Comparison of ENCODE assay signal across 1 cellular context in the genomic region with DNA sequence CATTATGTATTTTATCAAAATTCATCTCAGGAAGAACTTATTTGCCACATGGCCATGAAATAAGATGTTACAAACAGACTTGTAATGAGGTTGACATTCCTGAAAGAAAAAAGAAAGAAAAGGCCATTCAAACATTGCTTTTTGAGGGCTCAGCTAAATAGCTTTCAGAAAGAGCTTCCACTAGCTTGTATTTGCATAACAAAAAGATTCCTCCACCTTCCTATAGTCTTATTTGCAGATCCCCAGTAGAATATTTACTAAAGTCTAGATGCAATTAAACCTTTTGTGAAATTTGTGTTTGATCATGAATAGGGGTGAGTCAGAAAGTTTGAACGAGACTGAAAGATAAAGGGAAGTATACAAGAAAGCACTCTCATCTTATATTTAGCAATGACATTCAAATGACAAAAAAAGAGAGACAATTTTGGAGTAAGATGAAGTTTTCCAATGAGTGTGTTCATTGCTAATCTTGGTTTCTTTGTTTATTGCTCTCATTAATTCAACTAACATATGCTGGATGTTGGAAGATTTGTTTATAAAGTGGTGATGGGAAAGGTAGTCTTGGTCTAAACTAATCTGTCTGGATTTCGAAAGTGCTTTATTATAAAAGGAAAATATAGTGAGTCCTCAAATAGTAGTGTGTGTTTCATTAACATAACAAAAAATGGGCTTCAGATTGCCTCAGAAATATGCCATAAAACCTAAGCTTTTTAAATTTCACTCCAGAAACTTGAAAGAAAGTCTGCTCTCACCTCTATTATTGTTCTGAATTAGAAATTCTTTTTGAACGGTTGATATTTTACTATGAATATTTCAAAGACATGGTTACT.
TF ChIP-seq lines count a peak whose summit lies in the region.

No MANE protein-coding gene starts in this region.

TF ChIP-seq in GM23338, 12 proteins besides CTCF, POLR2A, EP300 and RAD21 (continued from another document):
- TF ChIP-seq, protein P1, sequence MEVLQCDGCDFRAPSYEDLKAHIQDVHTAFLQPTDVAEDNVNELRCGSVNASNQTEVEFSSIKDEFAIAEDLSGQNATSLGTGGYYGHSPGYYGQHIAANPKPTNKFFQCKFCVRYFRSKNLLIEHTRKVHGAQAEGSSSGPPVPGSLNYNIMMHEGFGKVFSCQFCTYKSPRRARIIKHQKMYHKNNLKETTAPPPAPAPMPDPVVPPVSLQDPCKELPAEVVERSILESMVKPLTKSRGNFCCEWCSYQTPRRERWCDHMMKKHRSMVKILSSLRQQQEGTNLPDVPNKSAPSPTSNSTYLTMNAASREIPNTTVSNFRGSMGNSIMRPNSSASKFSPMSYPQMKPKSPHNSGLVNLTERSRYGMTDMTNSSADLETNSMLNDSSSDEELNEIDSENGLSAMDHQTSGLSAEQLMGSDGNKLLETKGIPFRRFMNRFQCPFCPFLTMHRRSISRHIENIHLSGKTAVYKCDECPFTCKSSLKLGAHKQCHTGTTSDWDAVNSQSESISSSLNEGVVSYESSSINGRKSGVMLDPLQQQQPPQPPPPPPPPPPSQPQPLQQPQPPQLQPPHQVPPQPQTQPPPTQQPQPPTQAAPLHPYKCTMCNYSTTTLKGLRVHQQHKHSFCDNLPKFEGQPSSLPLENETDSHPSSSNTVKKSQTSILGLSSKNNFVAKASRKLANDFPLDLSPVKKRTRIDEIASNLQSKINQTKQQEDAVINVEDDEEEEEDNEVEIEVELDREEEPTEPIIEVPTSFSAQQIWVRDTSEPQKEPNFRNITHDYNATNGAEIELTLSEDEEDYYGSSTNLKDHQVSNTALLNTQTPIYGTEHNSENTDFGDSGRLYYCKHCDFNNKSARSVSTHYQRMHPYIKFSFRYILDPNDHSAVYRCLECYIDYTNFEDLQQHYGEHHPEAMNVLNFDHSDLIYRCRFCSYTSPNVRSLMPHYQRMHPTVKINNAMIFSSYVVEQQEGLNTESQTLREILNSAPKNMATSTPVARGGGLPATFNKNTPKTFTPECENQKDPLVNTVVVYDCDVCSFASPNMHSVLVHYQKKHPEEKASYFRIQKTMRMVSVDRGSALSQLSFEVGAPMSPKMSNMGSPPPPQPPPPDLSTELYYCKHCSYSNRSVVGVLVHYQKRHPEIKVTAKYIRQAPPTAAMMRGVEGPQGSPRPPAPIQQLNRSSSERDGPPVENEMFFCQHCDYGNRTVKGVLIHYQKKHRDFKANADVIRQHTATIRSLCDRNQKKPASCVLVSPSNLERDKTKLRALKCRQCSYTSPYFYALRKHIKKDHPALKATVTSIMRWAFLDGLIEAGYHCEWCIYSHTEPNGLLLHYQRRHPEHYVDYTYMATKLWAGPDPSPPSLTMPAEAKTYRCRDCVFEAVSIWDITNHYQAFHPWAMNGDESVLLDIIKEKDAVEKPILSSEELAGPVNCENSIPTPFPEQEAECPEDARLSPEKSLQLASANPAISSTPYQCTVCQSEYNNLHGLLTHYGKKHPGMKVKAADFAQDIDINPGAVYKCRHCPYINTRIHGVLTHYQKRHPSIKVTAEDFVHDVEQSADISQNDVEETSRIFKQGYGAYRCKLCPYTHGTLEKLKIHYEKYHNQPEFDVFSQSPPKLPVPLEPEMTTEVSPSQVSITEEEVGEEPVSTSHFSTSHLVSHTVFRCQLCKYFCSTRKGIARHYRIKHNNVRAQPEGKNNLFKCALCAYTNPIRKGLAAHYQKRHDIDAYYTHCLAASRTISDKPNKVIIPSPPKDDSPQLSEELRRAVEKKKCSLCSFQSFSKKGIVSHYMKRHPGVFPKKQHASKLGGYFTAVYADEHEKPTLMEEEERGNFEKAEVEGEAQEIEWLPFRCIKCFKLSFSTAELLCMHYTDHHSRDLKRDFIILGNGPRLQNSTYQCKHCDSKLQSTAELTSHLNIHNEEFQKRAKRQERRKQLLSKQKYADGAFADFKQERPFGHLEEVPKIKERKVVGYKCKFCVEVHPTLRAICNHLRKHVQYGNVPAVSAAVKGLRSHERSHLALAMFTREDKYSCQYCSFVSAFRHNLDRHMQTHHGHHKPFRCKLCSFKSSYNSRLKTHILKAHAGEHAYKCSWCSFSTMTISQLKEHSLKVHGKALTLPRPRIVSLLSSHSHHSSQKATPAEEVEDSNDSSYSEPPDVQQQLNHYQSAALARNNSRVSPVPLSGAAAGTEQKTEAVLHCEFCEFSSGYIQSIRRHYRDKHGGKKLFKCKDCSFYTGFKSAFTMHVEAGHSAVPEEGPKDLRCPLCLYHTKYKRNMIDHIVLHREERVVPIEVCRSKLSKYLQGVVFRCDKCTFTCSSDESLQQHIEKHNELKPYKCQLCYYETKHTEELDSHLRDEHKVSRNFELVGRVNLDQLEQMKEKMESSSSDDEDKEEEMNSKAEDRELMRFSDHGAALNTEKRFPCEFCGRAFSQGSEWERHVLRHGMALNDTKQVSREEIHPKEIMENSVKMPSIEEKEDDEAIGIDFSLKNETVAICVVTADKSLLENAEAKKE (CRISPR knock-in tag; IDR thresholded peaks at IDR 0.05): peak; percentile 61; the same call in 1 of the 2 replicates
- peak; percentile 96 for TF ChIP-seq NANOG (IDR thresholded peaks at IDR 0.05; ENCODE audit: borderline replicate concordance)
TF ChIP-seq in GM23338: peak in this region for 2.
